10 cellular contexts compared by ENCODE assay signal in the genomic region with DNA sequence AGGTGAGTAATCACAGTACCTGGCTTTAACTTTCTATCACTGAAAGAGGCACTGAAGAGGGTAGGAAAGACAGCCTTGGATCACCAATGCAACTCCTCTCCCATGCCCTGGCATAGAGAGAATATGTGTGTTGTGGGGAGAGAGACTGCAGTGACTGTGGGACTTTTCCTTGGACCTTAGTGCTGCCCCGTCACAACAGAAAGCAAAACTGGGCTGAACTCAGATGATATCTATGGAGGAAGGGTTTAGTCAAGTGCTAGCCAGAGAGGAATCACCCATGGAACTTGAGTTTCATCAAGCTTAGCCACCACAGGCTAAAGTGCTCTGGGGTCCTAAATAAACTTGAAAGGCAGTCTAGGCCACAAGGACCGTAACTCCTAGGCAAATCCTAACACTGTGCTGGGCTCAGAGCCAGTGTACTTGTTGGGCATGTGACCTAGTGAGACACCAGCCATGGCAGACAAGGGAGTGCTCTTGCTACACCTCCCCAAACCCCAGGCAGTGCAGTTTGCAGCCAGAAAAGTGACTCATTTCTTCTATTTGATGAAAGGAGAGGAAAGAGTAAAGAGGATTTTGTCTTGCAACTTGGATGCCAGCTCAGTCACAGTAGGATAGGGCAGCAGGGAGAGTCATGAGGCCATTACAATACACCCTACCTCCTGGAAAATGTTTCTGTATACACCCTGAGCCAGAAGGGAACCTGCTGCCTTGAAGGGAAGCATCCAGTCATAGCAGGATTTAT.
DNase-seq lines count a peak whose midpoint lies in the region; ATAC-seq, FAIRE-seq and TF ChIP-seq lines count a peak whose summit lies in the region.
"Had no signal": no experiment of that assay in that cellular context is flagged by ENCODE, and none has a peak within 500 bp of the region (broad histone marks: within the 10 kb centered on the region; RNA-seq: fewer than 3 reads in every experiment).

No MANE protein-coding gene starts in this region.

- no peak overlapping the region for H3K27ac Mint-ChIP-seq in effector memory CD8-positive, alpha-beta T cell

- intact Hi-C loops in Right ventricle myocardium inferior (cut with DNase I) = no loop called here
- intact Hi-C loops in cardiac septum (cut with DNase I) = no loop called here
- intact Hi-C loops in aorta (cut with DNase I) = no loop called here

- H3K4me3 Mint-ChIP-seq in effector memory CD8-positive, alpha-beta T cell = no peak overlapping the region

- H3K4me1 Mint-ChIP-seq in effector memory CD8-positive, alpha-beta T cell (ENCODE audit: low read depth in 2 of 2) = no peaks in the 10 kb centered on the region

- no peak for DNase-seq in Right ventricle myocardium inferior (ENCODE audit: missing footprints)
- DNase-seq in cardiac septum (ENCODE audit: low spot score) = no peak
- peak; percentile 32 for DNase-seq in SK-MEL-5 (ENCODE audit: low read depth, low spot score)
- peak; percentile 93 for DNase-seq in fibroblast of the conjunctiva (ENCODE audit: low read depth)
- DNase-seq in aorta = peak in 1 of 2 donors; percentile 65
- no peak for DNase-seq in medulla oblongata (ENCODE audit: extremely low spot score)
- no peak for DNase-seq in effector memory CD8-positive, alpha-beta T cell
- no peak for DNase-seq in D721Med (ENCODE audit: insufficient read length, low spot score)
- DNase-seq: activated naive CD4-positive, alpha-beta T cell treated with anti-CD3 and anti-CD28 coated beads, Interleukin-2, amount 50 U/mL, for 16 hours; AML-193 had no signal

- H3K4me3 ChIP-seq in aorta (ENCODE audit: low read length in 2 of 2) = no peak overlapping the region

- H3K36me3 Mint-ChIP-seq in effector memory CD8-positive, alpha-beta T cell (ENCODE audit: insufficient read depth) = no peaks in the 10 kb centered on the region

- no peak for TF ChIP-seq CTCF in D721Med (IDR thresholded peaks at IDR 0.05; ENCODE audit: insufficient read depth, missing control alignments)

- 53 to 57% methylated on average over 2 of the region's 2 CpGs for WGBS in aorta, 2 donors

- H3K9me3 ChIP-seq in aorta (ENCODE audit: control insufficient read depth, low read length) = no peaks in the 10 kb centered on the region

- ATAC-seq in Right ventricle myocardium inferior (peak; percentile 42), aorta (ENCODE audit: low FRiP score) (peak; percentile 50)
- no peak for ATAC-seq in effector memory CD8-positive, alpha-beta T cell (replicated peaks)

- no peaks in the 10 kb centered on the region for H3K4me1 ChIP-seq in aorta (ENCODE audit: control insufficient read depth in 1 of 2, insufficient read depth in 2 of 2, low read length in 2 of 2)

- no peaks in the 10 kb centered on the region for H3K27me3 ChIP-seq in aorta (ENCODE audit: control insufficient read depth in 1 of 2, insufficient read depth in 2 of 2, low read length in 1 of 2)

- no peak overlapping the region for H3K27ac ChIP-seq in aorta (ENCODE audit: low read depth in 1 of 2, low read length in 2 of 2)

- H3K27me3 Mint-ChIP-seq in effector memory CD8-positive, alpha-beta T cell = peaks cover 0 to 5% of the 10 kb centered on the region in 2 donors

- no peak for FAIRE-seq in D721Med (lab: Jason Lieb, UNC)

- in situ Hi-C loops in SK-MEL-5 (cut with HindIII; ENCODE audit: low pct_unique_long_range_greater_than_20kb, low sequenced_read_pairs) = no loop called here

- H3K36me3 ChIP-seq in aorta (ENCODE audit: control insufficient read depth in 1 of 2, insufficient read depth in 2 of 2, low read length in 1 of 2) = no peaks in the 10 kb centered on the region

- H3K9me3 Mint-ChIP-seq in effector memory CD8-positive, alpha-beta T cell = peaks cover 3 to 24% of the 10 kb centered on the region in 2 donors

Comparison
In these comparisons a context has a peak if more than half of its experiments do, and no peak if none do; other contexts are left out.
1. DNase-seq: peak in SK-MEL-5 (single experiment) and fibroblast of the conjunctiva (single experiment); none in Right ventricle myocardium inferior (single experiment), cardiac septum (single experiment), medulla oblongata (single experiment), effector memory CD8-positive, alpha-beta T cell (0 of 3) and D721Med (single experiment).